25 cellular contexts compared by ENCODE assay signal in genomic region chr1:226579781-226580323, GRCh38. TPM values are rescaled to one million over a fixed set of nuclear protein-coding genes. Genes with fewer than 3 reads are reported as not detected.
"Had no signal": no experiment of that assay in that cellular context is flagged by ENCODE, and none has a peak within 500 bp of the region (broad histone marks: within the 10 kb centered on the region; RNA-seq: fewer than 3 reads in every experiment).

No MANE protein-coding gene starts in this region.

- DNase-seq: activated CD4-positive, alpha-beta memory T cell treated with anti-CD3 and anti-CD28 coated beads, Interleukin-2, amount 10 ng/mL, durations not matched to agents 7 days and 5 days; activated CD4-positive, alpha-beta T cell treated with anti-CD3 and anti-CD28 coated beads for 36 hours; activated CD4-positive, alpha-beta T cell treated with anti-CD3 and anti-CD28 coated beads, Interleukin-2, amount 10 ng/mL, durations not matched to agents 7 days and 5 days; activated CD4-positive, alpha-beta T cell treated with anti-CD3 and anti-CD28 coated beads, Interleukin-2, amount 50 U/mL, for 4 hours; activated CD4-positive, CD25-positive, alpha-beta regulatory T cell; activated CD4-positive, CD25-positive, alpha-beta regulatory T cell treated with anti-CD3 and anti-CD28 coated beads, Interleukin-2, amount 50 U/mL, for 72 hours; activated gamma-delta T cell; activated naive CD4-positive, alpha-beta T cell treated with anti-CD3 and anti-CD28 coated beads, Interleukin-2, amount 50 U/mL, for 16 hours; activated naive CD4-positive, alpha-beta T cell treated with Interleukin-2 at 50 U/mL for 16 hours; activated naive CD8-positive, alpha-beta T cell treated with anti-CD3 and anti-CD28 coated beads for 36 hours; activated naive CD8-positive, alpha-beta T cell treated with anti-CD3 and anti-CD28 coated beads, Interleukin-2, amount 50 U/mL, for 24 hours; activated T-cell treated with anti-CD3 and anti-CD28 coated beads, Interleukin-2, amount 50 U/mL, for 4 hours; adrenal gland; amygdala; body of pancreas; cortex of kidney; dermis blood vessel endothelial cell; effector CD8-positive, alpha-beta T cell; esophagus squamous epithelium; T-helper 2 cell had no signal

- H3K27ac ChIP-seq: adrenal gland, body of pancreas, epithelial cell of prostate had no signal

- H3K27me3 Mint-ChIP-seq: activated CD4-positive, alpha-beta T cell treated with anti-CD3 and anti-CD28 coated beads for 36 hours; activated CD4-positive, alpha-beta T cell treated with anti-CD3 and anti-CD28 coated beads, Interleukin-2, amount 10 ng/mL, durations not matched to agents 7 days and 5 days; activated naive CD8-positive, alpha-beta T cell treated with anti-CD3 and anti-CD28 coated beads for 36 hours; activated naive CD8-positive, alpha-beta T cell treated with anti-CD3 and anti-CD28 coated beads, Interleukin-2, amount 50 U/mL, for 24 hours had no signal

- H3K4me1 ChIP-seq: adrenal gland, body of pancreas had no signal

- ATAC-seq: activated CD4-positive, alpha-beta T cell treated with anti-CD3 and anti-CD28 coated beads for 36 hours; activated naive CD8-positive, alpha-beta T cell treated with anti-CD3 and anti-CD28 coated beads, Interleukin-2, amount 50 U/mL, for 24 hours; activated T-cell treated with anti-CD3 and anti-CD28 coated beads, Interleukin-2, amount 50 U/mL, for 4 hours; body of pancreas had no signal

- H3K4me3 ChIP-seq: adrenal gland, body of pancreas, esophagus squamous epithelium had no signal

- H3K36me3 ChIP-seq: adrenal gland, esophagus squamous epithelium had no signal

- H3K27ac Mint-ChIP-seq: activated CD4-positive, alpha-beta memory T cell treated with anti-CD3 and anti-CD28 coated beads, Interleukin-2, amount 10 ng/mL, durations not matched to agents 7 days and 5 days; activated CD4-positive, alpha-beta T cell treated with anti-CD3 and anti-CD28 coated beads for 36 hours; activated CD4-positive, alpha-beta T cell treated with anti-CD3 and anti-CD28 coated beads, Interleukin-2, amount 10 ng/mL, durations not matched to agents 7 days and 5 days; activated naive CD8-positive, alpha-beta T cell treated with anti-CD3 and anti-CD28 coated beads for 36 hours; activated naive CD8-positive, alpha-beta T cell treated with anti-CD3 and anti-CD28 coated beads, Interleukin-2, amount 50 U/mL, for 24 hours; activated T-helper 2 cell treated with anti-CD3 and anti-CD28 coated beads, Interferon-gamma antibody, Interleukin-2, Interleukin-4, amounts not matched to agents 10 μg/mL and 5 μg/mL and 100 μg/mL, durations not matched to agents 14 hours and 24 hours and 36 hours had no signal

- H3K9me3 ChIP-seq: adrenal gland, body of pancreas, esophagus squamous epithelium had no signal

- H3K36me3 Mint-ChIP-seq: activated naive CD8-positive, alpha-beta T cell treated with anti-CD3 and anti-CD28 coated beads for 36 hours had no signal

- H3K4me1 Mint-ChIP-seq: activated CD4-positive, alpha-beta memory T cell treated with anti-CD3 and anti-CD28 coated beads, Interleukin-2, amount 10 ng/mL, durations not matched to agents 7 days and 5 days; activated CD4-positive, alpha-beta T cell treated with anti-CD3 and anti-CD28 coated beads for 36 hours; activated CD4-positive, alpha-beta T cell treated with anti-CD3 and anti-CD28 coated beads, Interleukin-2, amount 10 ng/mL, durations not matched to agents 7 days and 5 days; activated naive CD8-positive, alpha-beta T cell treated with anti-CD3 and anti-CD28 coated beads for 36 hours; activated naive CD8-positive, alpha-beta T cell treated with anti-CD3 and anti-CD28 coated beads, Interleukin-2, amount 50 U/mL, for 24 hours had no signal

- H3K27me3 ChIP-seq: adrenal gland, body of pancreas, esophagus squamous epithelium had no signal

- H3K9me3 Mint-ChIP-seq: activated CD4-positive, alpha-beta memory T cell treated with anti-CD3 and anti-CD28 coated beads, Interleukin-2, amount 10 ng/mL, durations not matched to agents 7 days and 5 days; activated CD4-positive, alpha-beta T cell treated with anti-CD3 and anti-CD28 coated beads, Interleukin-2, amount 10 ng/mL, durations not matched to agents 7 days and 5 days; activated naive CD8-positive, alpha-beta T cell treated with anti-CD3 and anti-CD28 coated beads for 36 hours; activated naive CD8-positive, alpha-beta T cell treated with anti-CD3 and anti-CD28 coated beads, Interleukin-2, amount 50 U/mL, for 24 hours; activated T-cell treated with anti-CD3 and anti-CD28 coated beads, Interleukin-2, amount 50 U/mL, for 4 hours; activated T-helper 2 cell treated with anti-CD3 and anti-CD28 coated beads, Interferon-gamma antibody, Interleukin-2, Interleukin-4, amounts not matched to agents 10 μg/mL and 5 μg/mL and 100 μg/mL, durations not matched to agents 14 hours and 24 hours and 36 hours had no signal

- H3K4me3 Mint-ChIP-seq: activated CD4-positive, alpha-beta memory T cell treated with anti-CD3 and anti-CD28 coated beads, Interleukin-2, amount 10 ng/mL, durations not matched to agents 7 days and 5 days; activated CD4-positive, alpha-beta T cell treated with anti-CD3 and anti-CD28 coated beads for 36 hours; activated CD4-positive, alpha-beta T cell treated with anti-CD3 and anti-CD28 coated beads, Interleukin-2, amount 10 ng/mL, durations not matched to agents 7 days and 5 days; activated naive CD8-positive, alpha-beta T cell treated with anti-CD3 and anti-CD28 coated beads for 36 hours; activated naive CD8-positive, alpha-beta T cell treated with anti-CD3 and anti-CD28 coated beads, Interleukin-2, amount 50 U/mL, for 24 hours; activated T-cell treated with anti-CD3 and anti-CD28 coated beads, Interleukin-2, amount 50 U/mL, for 4 hours had no signal

RNA-seq across cellular contexts. Expression of gene STUM, which starts 31.3 kb away (rescaled TPM):
- total RNA-seq: activated CD4-positive, alpha-beta memory T cell treated with anti-CD3 and anti-CD28 coated beads, Interleukin-2, amount 10 ng/mL, durations not matched to agents 7 days and 5 days; activated CD4-positive, alpha-beta T cell treated with anti-CD3 and anti-CD28 coated beads for 36 hours; activated CD4-positive, alpha-beta T cell treated with anti-CD3 and anti-CD28 coated beads, Interleukin-2, amount 10 ng/mL, durations not matched to agents 7 days and 5 days; activated naive CD8-positive, alpha-beta T cell treated with anti-CD3 and anti-CD28 coated beads for 36 hours; activated T-cell treated with anti-CD3 and anti-CD28 coated beads, Interleukin-2, amount 50 U/mL, for 4 hours; activated T-helper 2 cell treated with anti-CD3 and anti-CD28 coated beads, Interferon-gamma antibody, Interleukin-2, Interleukin-4, amounts not matched to agents 10 μg/mL and 5 μg/mL and 100 μg/mL, durations not matched to agents 14 hours and 24 hours and 36 hours; endothelial cell of umbilical vein; fibroblast of lung; T-helper 1 cell treated with Interleukin-12 subunit alpha and Interleukin-12 subunit beta and Interleukin-4 antibody, amounts not matched to agents 30 ng/mL and 1 ng/mL, for 36 hours had no signal
- polyA plus RNA-seq: endothelial cell of umbilical vein had no signal
